25 cellular contexts compared by ENCODE assay signal in genomic region chr2:137942785-137943034, GRCh38. TPM values are rescaled to one million over a fixed set of nuclear protein-coding genes. Genes with fewer than 3 reads are reported as not detected.
DNase-seq lines count a peak whose midpoint lies in the region; ATAC-seq and TF ChIP-seq lines count a peak whose summit lies in the region.
"Had no signal": no experiment of that assay in that cellular context is flagged by ENCODE, and none has a peak within 500 bp of the region (broad histone marks: within the 10 kb centered on the region; RNA-seq: fewer than 3 reads in every experiment).

No MANE protein-coding gene starts in this region.

- no peak for TF ChIP-seq RAD21 in liver (IDR thresholded peaks at IDR 0.05)

- intact Hi-C loops in Right ventricle myocardium inferior (cut with DNase I): no loop called here
- intact Hi-C loops in left lung (cut with DNase I): loop anchor here in 1 of 2 donors (10.0 kb wide), 1 partner anchor 152 kb away; no protein-coding TSS in a partner anchor

- TF ChIP-seq CTCF in cardiac muscle cell (IDR thresholded peaks at IDR 0.05; ENCODE audit: low read depth, low read length) (no peak), liver (IDR thresholded peaks at IDR 0.05; ENCODE audit: low read depth, low read length, missing input control) (no peak), nephron progenitor cell (IDR thresholded peaks at IDR 0.05) (no peak), left lung (IDR thresholded peaks at IDR 0.05) (no peak)

- H3K9me3 Mint-ChIP-seq in nephron progenitor cell: no peaks in the 10 kb centered on the region
- H3K9me3 Mint-ChIP-seq: CD4-positive, CD25-positive, alpha-beta regulatory T cell had no signal

- peaks cover 52% of the 10 kb centered on the region for H3K4me1 Mint-ChIP-seq in nephron progenitor cell
- H3K4me1 Mint-ChIP-seq: CD4-positive, CD25-positive, alpha-beta regulatory T cell had no signal

- no peak for DNase-seq in cardiac muscle cell (ENCODE audit: low read depth in 1 of 2, low spot score in 1 of 2)
- DNase-seq in Right ventricle myocardium inferior (ENCODE audit: missing footprints): no peak
- no peak for DNase-seq in nephron progenitor cell
- no peak for DNase-seq in NCI-H69 (lab: John Stamatoyannopoulos, UW)
- DNase-seq in left lung: no peak
- DNase-seq in T-helper 1 cell: no peak
- DNase-seq: 8988T; CD4-positive, CD25-positive, alpha-beta regulatory T cell; DMS79 treated with DMSO at 0.1 percent for 48 hours; GF-D8; Karpas-422; NCI-H1092; NCI-H1417 treated with DMSO at 0.1 percent for 48 hours; NCI-H1694 treated with DMSO at 0.1 percent for 48 hours; NCI-H2081; NCI-H2227 treated with DMSO at 0.1 percent for 48 hours; NCI-H526 treated with DMSO at 0.1 percent for 48 hours; SHP77 treated with DMSO at 0.1 percent for 48 hours had no signal

- no peaks in the 10 kb centered on the region for H3K36me3 Mint-ChIP-seq in nephron progenitor cell (ENCODE audit: low read depth)
- H3K36me3 Mint-ChIP-seq: CD4-positive, CD25-positive, alpha-beta regulatory T cell had no signal

- WGBS in liver: 14% methylated on average over 2 of the region's 2 CpGs

- H3K4me1 ChIP-seq in cardiac muscle cell (ENCODE audit: low read depth): peaks cover 10% of the 10 kb centered on the region
- H3K4me1 ChIP-seq in liver (ENCODE audit: control insufficient read depth in 4 of 4, insufficient read depth in 4 of 4, low read length in 3 of 4): peaks cover 5 to 56% (median 35%) of the 10 kb centered on the region in 4 donors
- no peaks in the 10 kb centered on the region for H3K4me1 ChIP-seq in left lung

- H3K4me3 Mint-ChIP-seq in nephron progenitor cell: no peak overlapping the region
- H3K4me3 Mint-ChIP-seq: CD4-positive, CD25-positive, alpha-beta regulatory T cell had no signal

- H3K4me3 ChIP-seq in cardiac muscle cell (no peak overlapping the region), liver (ENCODE audit: low read depth in 1 of 3, low read length in 3 of 3) (peak overlapping the region; percentile 52 to 63 (median 57)), left lung (no peak overlapping the region)

- ATAC-seq in Right ventricle myocardium inferior (no peak), left lung (no peak), SK-N-SH treated with all-trans-retinoic acid at 6 μM for 48 hours (no peak)
- ATAC-seq: HCT116, Panc1 had no signal

- peak overlapping the region; percentile 81 for H3K27ac Mint-ChIP-seq in nephron progenitor cell
- H3K27ac Mint-ChIP-seq: CD4-positive, CD25-positive, alpha-beta regulatory T cell had no signal

- H3K9me3 ChIP-seq in cardiac muscle cell (ENCODE audit: low read depth) (no peaks in the 10 kb centered on the region), liver (ENCODE audit: control insufficient read depth in 4 of 4, low read length in 3 of 4) (no peaks in the 10 kb centered on the region), left lung (no peaks in the 10 kb centered on the region)

- H3K36me3 ChIP-seq in cardiac muscle cell (no peaks in the 10 kb centered on the region), liver (ENCODE audit: control insufficient read depth in 4 of 4, insufficient read depth in 3 of 4, low read depth in 1 of 4, low read length in 3 of 4) (no peaks in the 10 kb centered on the region), left lung (no peaks in the 10 kb centered on the region)

- peaks cover 5% of the 10 kb centered on the region for H3K27me3 Mint-ChIP-seq in nephron progenitor cell (ENCODE audit: low read depth, poor library complexity)
- H3K27me3 Mint-ChIP-seq: CD4-positive, CD25-positive, alpha-beta regulatory T cell had no signal

- H3K27ac ChIP-seq in cardiac muscle cell: peak overlapping the region; percentile 55
- H3K27ac ChIP-seq in liver (ENCODE audit: low read depth in 1 of 2, low read length in 2 of 2): peak overlapping the region; percentile 47 to 71
- H3K27ac ChIP-seq in left lung: peak overlapping the region in 1 of 2 donors; percentile 65
- H3K27ac ChIP-seq: HL-60, RWPE1 had no signal

- H3K27me3 ChIP-seq in cardiac muscle cell (no peaks in the 10 kb centered on the region), liver (ENCODE audit: control insufficient read depth in 4 of 4, insufficient read depth in 4 of 4, low read length in 3 of 4) (no peaks in the 10 kb centered on the region), left lung (no peaks in the 10 kb centered on the region)

- no peak overlapping the region for H3K9ac ChIP-seq in liver (ENCODE audit: low read depth in 1 of 2, low read length in 2 of 2)

TF ChIP-seq in liver, 16 proteins besides CTCF, POLR2A, EP300 and RAD21 (continues in another document):
- TF ChIP-seq FOXA1 (IDR thresholded peaks at IDR 0.05) (peak; percentile 5), HNF4A (conservative IDR thresholded peaks at IDR 0.05) (peak; percentile 26 to 85), ATF3 (IDR thresholded peaks at IDR 0.05) (no peak), YY1 (IDR thresholded peaks at IDR 0.05) (peak; percentile 23), HNF4G (IDR thresholded peaks at IDR 0.05) (peak; percentile 40), TAF1 (conservative IDR thresholded peaks at IDR 0.05) (peak; percentile 38), FOXA2 (IDR thresholded peaks at IDR 0.05) (peak; percentile 30), NR2F2 (IDR thresholded peaks at IDR 0.05) (no peak), SP1 (IDR thresholded peaks at IDR 0.05) (peak; percentile 78), GABPA (IDR thresholded peaks at IDR 0.05 in 1 of 2, conservative IDR thresholded peaks at IDR 0.05 in 1 of 2) (peak in 1 of 2 donors; percentile 28)
- TF ChIP-seq, protein P1, sequence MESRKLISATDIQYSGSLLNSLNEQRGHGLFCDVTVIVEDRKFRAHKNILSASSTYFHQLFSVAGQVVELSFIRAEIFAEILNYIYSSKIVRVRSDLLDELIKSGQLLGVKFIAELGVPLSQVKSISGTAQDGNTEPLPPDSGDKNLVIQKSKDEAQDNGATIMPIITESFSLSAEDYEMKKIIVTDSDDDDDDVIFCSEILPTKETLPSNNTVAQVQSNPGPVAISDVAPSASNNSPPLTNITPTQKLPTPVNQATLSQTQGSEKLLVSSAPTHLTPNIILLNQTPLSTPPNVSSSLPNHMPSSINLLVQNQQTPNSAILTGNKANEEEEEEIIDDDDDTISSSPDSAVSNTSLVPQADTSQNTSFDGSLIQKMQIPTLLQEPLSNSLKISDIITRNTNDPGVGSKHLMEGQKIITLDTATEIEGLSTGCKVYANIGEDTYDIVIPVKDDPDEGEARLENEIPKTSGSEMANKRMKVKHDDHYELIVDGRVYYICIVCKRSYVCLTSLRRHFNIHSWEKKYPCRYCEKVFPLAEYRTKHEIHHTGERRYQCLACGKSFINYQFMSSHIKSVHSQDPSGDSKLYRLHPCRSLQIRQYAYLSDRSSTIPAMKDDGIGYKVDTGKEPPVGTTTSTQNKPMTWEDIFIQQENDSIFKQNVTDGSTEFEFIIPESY (IDR thresholded peaks at IDR 0.05): no peak
- TF ChIP-seq, protein P2, sequence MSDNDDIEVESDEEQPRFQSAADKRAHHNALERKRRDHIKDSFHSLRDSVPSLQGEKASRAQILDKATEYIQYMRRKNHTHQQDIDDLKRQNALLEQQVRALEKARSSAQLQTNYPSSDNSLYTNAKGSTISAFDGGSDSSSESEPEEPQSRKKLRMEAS (IDR thresholded peaks at IDR 0.05): peak; percentile 48

TF ChIP-seq in SK-N-SH treated with all-trans-retinoic acid at 6 μM for 48 hours, 23 proteins besides CTCF, POLR2A, EP300 and RAD21 (continues in another document):
- TF ChIP-seq ZNF8 (CRISPR knock-in tag; IDR thresholded peaks at IDR 0.05) (no peak), PATZ1 (CRISPR knock-in tag; IDR thresholded peaks at IDR 0.05; ENCODE audit: borderline replicate concordance) (no peak), ARNTL (CRISPR knock-in tag; IDR thresholded peaks at IDR 0.05; ENCODE audit: borderline replicate concordance, low read depth) (no peak), ISL1 (CRISPR knock-in tag; IDR thresholded peaks at IDR 0.05) (no peak), CREB5 (CRISPR knock-in tag; IDR thresholded peaks at IDR 0.05; ENCODE audit: low read depth) (no peak), GLIS3 (CRISPR knock-in tag; IDR thresholded peaks at IDR 0.05) (no peak), ZFP30 (CRISPR knock-in tag; IDR thresholded peaks at IDR 0.05) (no peak), OSR1 (CRISPR knock-in tag; IDR thresholded peaks at IDR 0.05) (no peak), BACH2 (CRISPR knock-in tag; IDR thresholded peaks at IDR 0.05; ENCODE audit: borderline replicate concordance) (no peak), PPARA (CRISPR knock-in tag; IDR thresholded peaks at IDR 0.05; ENCODE audit: borderline replicate concordance) (no peak), TOX (CRISPR knock-in tag; IDR thresholded peaks at IDR 0.05; ENCODE audit: borderline replicate concordance) (no peak), ZNF565 (CRISPR knock-in tag; conservative IDR thresholded peaks at IDR 0.05; ENCODE audit: low read depth) (no peak), ZNF70 (CRISPR knock-in tag; IDR thresholded peaks at IDR 0.05) (no peak), SNAI2 (CRISPR knock-in tag; IDR thresholded peaks at IDR 0.05) (no peak)

RNA-seq across cellular contexts. Expression of gene HNMT, which starts 21.6 kb away (rescaled TPM):
- total RNA-seq in cardiac muscle cell (3.4 and 5.6 TPM in 2 replicates), Right ventricle myocardium inferior (13.0 TPM), liver (100 to 1,000 TPM in 1 of 2 donors, 10 to 100 TPM in 1; 93.6 to 103 TPM), left lung (10 to 100 TPM; 53.0 to 61.9 TPM)
- polyA plus RNA-seq in cardiac muscle cell (4.7 and 5.0 TPM in 2 replicates), liver (10 to 100 TPM; 44.4 to 63.4 TPM)
- total RNA-seq: CD4-positive, CD25-positive, alpha-beta regulatory T cell; OCI-LY7 had no signal
- polyA plus RNA-seq: CD4-positive, CD25-positive, alpha-beta regulatory T cell had no signal

Comparison
In these comparisons a context has a peak if more than half of its experiments do, and no peak if none do; other contexts are left out.
1. H3K4me3 ChIP-seq: peak in liver (3 of 3); none in cardiac muscle cell (single experiment) and left lung (0 of 2).